2 cellular contexts compared by ENCODE assay signal in genomic region chr3:29695905-29696238, GRCh38.
TF ChIP-seq lines count a peak whose summit lies in the region.

No MANE protein-coding gene starts in this region.

TF ChIP-seq in SK-N-SH, 30 proteins besides CTCF, POLR2A, EP300 and RAD21 (continued from another document):
- TF ChIP-seq ZBTB33 (IDR thresholded peaks at IDR 0.05; ENCODE audit: borderline replicate concordance, low read depth), result no peak
- no peak for TF ChIP-seq TEAD4 (IDR thresholded peaks at IDR 0.05; ENCODE audit: borderline replicate concordance, insufficient read depth)
- no peak for TF ChIP-seq REST (IDR thresholded peaks at IDR 0.05; ENCODE audit: low read depth, low read length)
- TF ChIP-seq RCOR1 (IDR thresholded peaks at IDR 0.05; ENCODE audit: low read length), result no peak
- TF ChIP-seq JUND (IDR thresholded peaks at IDR 0.05), result no peak
- no peak for TF ChIP-seq SIN3A (IDR thresholded peaks at IDR 0.05; ENCODE audit: borderline replicate concordance, low read depth, low read length)
- TF ChIP-seq GATA2 (CRISPR knock-in tag; IDR thresholded peaks at IDR 0.05), result no peak
- no peak for TF ChIP-seq TAF1 (IDR thresholded peaks at IDR 0.05; ENCODE audit: borderline replicate concordance, low read depth, low read length)
- TF ChIP-seq IRF3 (IDR thresholded peaks at IDR 0.05; ENCODE audit: low read depth, low read length), result no peak

TF ChIP-seq in SK-N-SH treated with all-trans-retinoic acid at 6 μM for 48 hours, 23 proteins besides CTCF, POLR2A, EP300 and RAD21 (continued from another document):
- TF ChIP-seq ESRRG (CRISPR knock-in tag; IDR thresholded peaks at IDR 0.05) (no peak), ZNF8 (CRISPR knock-in tag; IDR thresholded peaks at IDR 0.05) (no peak)
